ENCODE assay signal across 25 cellular contexts in the genomic region with DNA sequence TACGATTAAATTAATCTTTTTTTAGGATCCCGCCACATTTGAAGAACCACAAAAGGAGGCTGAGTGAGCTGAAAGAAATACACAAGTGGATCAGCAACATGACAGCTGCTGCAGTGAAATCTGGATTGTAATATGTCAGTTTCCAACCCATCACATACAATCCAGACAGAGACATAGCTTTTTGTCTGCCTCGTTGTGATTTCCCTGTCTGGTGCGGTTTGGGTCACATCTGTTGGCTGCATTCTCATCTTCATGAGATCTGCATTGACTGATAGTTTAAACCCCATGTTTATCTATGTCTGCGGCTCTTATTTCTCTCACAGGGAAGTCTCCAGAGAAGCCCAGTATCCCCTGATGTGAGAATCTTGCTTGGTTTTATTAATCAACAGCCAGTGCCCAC.
A peak's percentile ranks its signal among the peaks of the same experiment; 100 is the strongest.
DNase-seq lines count a peak whose midpoint lies in the region; ATAC-seq, FAIRE-seq and TF ChIP-seq lines count a peak whose summit lies in the region.
"Had no signal": no experiment of that assay in that cellular context is flagged by ENCODE, and none has a peak within 500 bp of the region (broad histone marks: within the 10 kb centered on the region; RNA-seq: fewer than 3 reads in every experiment).

No MANE protein-coding gene starts in this region.

- H3K18ac ChIP-seq in H1 (ENCODE audit: extremely low read depth, low read length), result no peak overlapping the region

- H2AFZ ChIP-seq in SK-N-SH (ENCODE audit: low read depth), result no peak overlapping the region
- H2AFZ ChIP-seq in H1 (ENCODE audit: low read length), result peak overlapping the region; percentile 23; the same call in 1 of the 2 replicates

- TF ChIP-seq RAD21 in SK-N-SH (IDR thresholded peaks at IDR 0.05; ENCODE audit: low read length) (no peak; the same call in 1 of the 2 replicates), H1 (IDR thresholded peaks at IDR 0.05 in 1 of 2, conservative IDR thresholded peaks at IDR 0.05 in 1 of 2; ENCODE audit: low read depth in 2 of 2, low read length in 2 of 2) (no peak)

- no peaks in the 10 kb centered on the region for H3K23me2 ChIP-seq in H1 (ENCODE audit: low read depth, low read length)

- H3K56ac ChIP-seq in H1 (replicated peaks; ENCODE audit: insufficient read length, low read depth, low read length), result no peak overlapping the region

- no peak for ATAC-seq in HG02588 (IDR thresholded peaks at IDR 0.05; ENCODE audit: unreplicated experiment)
- ATAC-seq: CD8-positive, alpha-beta T cell; heart left ventricle; left cardiac atrium had no signal

- peaks cover 57% of the 10 kb centered on the region for H3K4me1 Mint-ChIP-seq in neural crest cell

- no peaks in the 10 kb centered on the region for H3K79me1 ChIP-seq in H1 (ENCODE audit: low read depth, low read length)

- no peaks in the 10 kb centered on the region for H3K9me3 ChIP-seq in SK-N-SH
- H3K9me3 ChIP-seq in H1 (ENCODE audit: insufficient read depth in 2 of 2, low read depth in 1 of 2, low read length in 1 of 2), result no peaks in the 10 kb centered on the region
- H3K9me3 ChIP-seq: breast epithelium, heart left ventricle, transverse colon had no signal

- H3K4ac ChIP-seq in H1 (replicated peaks; ENCODE audit: insufficient read length, low read depth, low read length), result no peak overlapping the region

- no peaks in the 10 kb centered on the region for H3K27me3 ChIP-seq in SK-N-SH (ENCODE audit: insufficient read depth)
- no peaks in the 10 kb centered on the region for H3K27me3 ChIP-seq in H1 (replicated peaks in 1 of 4; ENCODE audit: control insufficient read depth in 3 of 4, extremely low read depth in 1 of 4, insufficient read depth in 3 of 4, low read length in 3 of 4)
- H3K27me3 ChIP-seq: breast epithelium, heart left ventricle, transverse colon had no signal

- peak overlapping the region in 1 of 2 experiments; percentile 68; a peak in 2 of 4 replicates for H3K27ac ChIP-seq in SK-N-SH (ENCODE audit: low read depth in 2 of 2, low read length in 1 of 2)
- H3K27ac ChIP-seq in H1 (ENCODE audit: low read depth, low read length), result no peak overlapping the region
- H3K27ac ChIP-seq: breast epithelium, heart left ventricle, transverse colon had no signal

- H3K23ac ChIP-seq in H1 (ENCODE audit: insufficient read length), result no peak overlapping the region

- H2BK12ac ChIP-seq in H1 (ENCODE audit: low read depth, low read length), result peak overlapping the region; percentile 20; the same call in 1 of the 2 replicates

- CTCF ChIA-PET in SK-N-SH (lab: Yijun Ruan, JAX) (no interaction called here), H1 (lab: Charles Lee; ENCODE audit: partially characterized antibody) (interaction anchor here (0.5 to 1.3 kb wide), 3 partner anchors 24 to 851 kb away, joined by 3 read pairs; no protein-coding TSS in a partner anchor)

- no peak overlapping the region for H4K8ac ChIP-seq in H1 (ENCODE audit: extremely low read depth, insufficient read depth, low read length)

- peak; percentile 16 for DNase-seq in NCI-H2227 (lab: John Stamatoyannopoulos, UW; ENCODE audit: unreplicated experiment)
- peak; percentile 30 for DNase-seq in SK-N-SH
- DNase-seq in H1 (ENCODE audit: low read depth in 1 of 2, low spot score in 2 of 2), result no peak
- no peak for DNase-seq in neural crest cell (ENCODE audit: low read depth, low spot score)
- DNase-seq in T1000 (lab: John Stamatoyannopoulos, UW), result no peak
- no peak for DNase-seq in NCI-H526 (lab: John Stamatoyannopoulos, UW)
- no peak for DNase-seq in stimulated activated CD4-positive, alpha-beta T cell treated with anti-CD3 and anti-CD28 coated beads, Interleukin-4, amount 100 ng/mL, for 1 hour
- DNase-seq: activated CD4-positive, alpha-beta T cell treated with anti-CD3 and anti-CD28 coated beads, Interleukin-2, amount 50 U/mL, for 1 hour; activated T-cell treated with anti-CD3 and anti-CD28 coated beads, Interleukin-2, amount 50 U/mL, for 48 hours; CD8-positive, alpha-beta T cell; effector CD8-positive, alpha-beta T cell; heart left ventricle; left cardiac atrium; mammary epithelial cell; NCI-H1694; NCI-H524 treated with DMSO at 0.1 percent for 48 hours; stimulated activated CD4-positive, alpha-beta T cell treated with anti-CD3 and anti-CD28 coated beads, Interleukin-1b, Interleukin-23, amount 100 ng/mL, for 48 hours; transverse colon had no signal

- H2AK5ac ChIP-seq in H1 (ENCODE audit: low read depth, low read length), result no peak overlapping the region

- peak overlapping the region; percentile 76 for H3K27ac Mint-ChIP-seq in neural crest cell (ENCODE audit: unreplicated experiment)
- H3K27ac Mint-ChIP-seq: B cell; CD8-positive, alpha-beta T cell; T-helper 2 cell treated with Interferon-gamma antibody and Interleukin-4, amounts not matched to agents 5 μg/mL and 100 μg/mL, for 36 hours had no signal

- no peak overlapping the region for H2BK120ac ChIP-seq in H1 (replicated peaks; ENCODE audit: low read depth, low read length)

- peaks cover 0 to 17% of the 10 kb centered on the region in 2 experiments; a peak in 2 of 4 replicates for H3K4me1 ChIP-seq in SK-N-SH (ENCODE audit: control insufficient read depth in 1 of 2, insufficient read depth in 2 of 2, low read depth in 1 of 2, low read length in 1 of 2)
- H3K4me1 ChIP-seq in H1 (replicated peaks in 1 of 4; ENCODE audit: control insufficient read depth in 3 of 4, insufficient read depth in 4 of 4, low read length in 3 of 4), result peaks cover 0 to 17% (median 7%) of the 10 kb centered on the region in 4 experiments; a peak in 5 of 7 replicates
- H3K4me1 ChIP-seq: breast epithelium, transverse colon had no signal

- H3K36me3 Mint-ChIP-seq in neural crest cell (ENCODE audit: low read depth), result no peaks in the 10 kb centered on the region
- H3K36me3 Mint-ChIP-seq: CD8-positive, alpha-beta T cell had no signal

- H3F3A ChIP-seq in SK-N-SH (replicated peaks; ENCODE audit: insufficient read depth), result no peaks in the 10 kb centered on the region

- H3K79me2 ChIP-seq in SK-N-SH (ENCODE audit: insufficient read depth) (no peaks in the 10 kb centered on the region), H1 (ENCODE audit: control insufficient read depth in 1 of 2, insufficient read depth in 2 of 2, low read length in 2 of 2) (no peaks in the 10 kb centered on the region)

- no peaks in the 10 kb centered on the region for H3K9me3 Mint-ChIP-seq in neural crest cell
- H3K9me3 Mint-ChIP-seq: CD8-positive, alpha-beta T cell; T-helper 2 cell treated with Interferon-gamma antibody and Interleukin-4, amounts not matched to agents 5 μg/mL and 100 μg/mL, for 36 hours had no signal

- TF ChIP-seq CTCF in SK-N-SH (IDR thresholded peaks at IDR 0.05) (no peak), H1 (IDR thresholded peaks at IDR 0.05; ENCODE audit: control extremely low read depth in 1 of 3, insufficient read depth in 1 of 3, low read depth in 1 of 3, low read length in 3 of 3) (no peak), neural crest cell (conservative IDR thresholded peaks at IDR 0.05) (no peak)

- H2BK5ac ChIP-seq in H1 (ENCODE audit: low read depth, low read length), result no peak overlapping the region

- no peak overlapping the region for H3K14ac ChIP-seq in H1 (ENCODE audit: insufficient read length)

- no peak overlapping the region for H2BK15ac ChIP-seq in H1 (ENCODE audit: low read length)

- whole genome bisulfite sequencing in SK-N-SH (ENCODE audit: low lambda C conversion rate), result 53% methylated on average over 5 of the region's 5 CpGs
- WGBS in H1 (ENCODE audit: extremely low coverage in 1 of 2, insufficient coverage in 1 of 2, insufficient read length in 1 of 2, insufficient replicate concordance in 2 of 2, low coverage in 1 of 2, low lambda C conversion rate in 2 of 2, missing lambda C conversion rate in 1 of 2), 2 experiments, result 85% methylated on average over 5 of the region's 5 CpGs; no CpG with 5 or more reads in 1 of the 2 experiments

- no peak overlapping the region for H3K4me3 ChIP-seq in SK-N-SH (ENCODE audit: low read depth in 2 of 2, low read length in 1 of 2)
- H3K4me3 ChIP-seq in H1 (ENCODE audit: extremely low read depth in 1 of 4, insufficient read depth in 2 of 4, low read depth in 3 of 4, low read length in 4 of 4), result no peak overlapping the region
- H3K4me3 ChIP-seq: breast epithelium, heart left ventricle, transverse colon had no signal

- H3K27me3 Mint-ChIP-seq in neural crest cell (ENCODE audit: low read depth), result no peaks in the 10 kb centered on the region
- H3K27me3 Mint-ChIP-seq: B cell had no signal

- no peak overlapping the region for H3K9ac ChIP-seq in SK-N-SH
- H3K9ac ChIP-seq in H1 (replicated peaks in 1 of 4; ENCODE audit: extremely low read depth in 1 of 4, low read depth in 3 of 4, low read length in 3 of 4), result no peak overlapping the region

- no peak overlapping the region for H4K5ac ChIP-seq in H1 (ENCODE audit: insufficient read length, low read depth, low read length)

- no peak for TF ChIP-seq POLR2A in H1 (IDR thresholded peaks at IDR 0.05; ENCODE audit: control extremely low read depth in 1 of 2, low read depth in 2 of 2, low read length in 2 of 2)

- no peak overlapping the region for H4K91ac ChIP-seq in H1 (replicated peaks; ENCODE audit: insufficient read length, low read length)

- no peak overlapping the region for H3K4me2 ChIP-seq in SK-N-SH
- H3K4me2 ChIP-seq in H1 (ENCODE audit: insufficient read depth in 1 of 2, low read depth in 2 of 2, low read length in 2 of 2), result no peak overlapping the region

- no peak for FAIRE-seq in H1 (lab: Jason Lieb, UNC)
- FAIRE-seq: colon, GM12892, H54 had no signal

- no peaks in the 10 kb centered on the region for H3K36me3 ChIP-seq in SK-N-SH (replicated peaks in 1 of 2; ENCODE audit: control insufficient read depth in 1 of 2, insufficient read depth in 2 of 2, low read length in 1 of 2)
- no peaks in the 10 kb centered on the region for H3K36me3 ChIP-seq in H1 (ENCODE audit: control insufficient read depth in 2 of 4, insufficient read depth in 4 of 4, low read length in 3 of 4)
- H3K36me3 ChIP-seq: breast epithelium, heart left ventricle, transverse colon had no signal

- H3K9me2 ChIP-seq in SK-N-SH, result no peaks in the 10 kb centered on the region; the same call in 1 of the 2 replicates

- POLR2A ChIA-PET in SK-N-SH (lab: Yijun Ruan, JAX), result interaction anchor here (0.6 kb wide), 1 partner anchor 401 kb away, joined by 3 read pairs; no protein-coding TSS in a partner anchor
- POLR2A ChIA-PET in H1 (lab: Charles Lee; ENCODE audit: partially characterized antibody), result no interaction called here

- H4K20me1 ChIP-seq in SK-N-SH (ENCODE audit: insufficient read depth) (no peaks in the 10 kb centered on the region), H1 (replicated peaks in 1 of 2; ENCODE audit: control insufficient read depth in 1 of 2, insufficient read depth in 2 of 2, low read length in 2 of 2) (no peaks in the 10 kb centered on the region)

- H3K4me3 Mint-ChIP-seq in neural crest cell, result no peak overlapping the region
- H3K4me3 Mint-ChIP-seq: B cell; CD8-positive, alpha-beta T cell; T-helper 2 cell treated with Interferon-gamma antibody and Interleukin-4, amounts not matched to agents 5 μg/mL and 100 μg/mL, for 36 hours had no signal

- no peak overlapping the region; the same call in 1 of the 2 replicates for H2BK20ac ChIP-seq in H1 (ENCODE audit: low read length)

- TF ChIP-seq EP300 in SK-N-SH (IDR thresholded peaks at IDR 0.05; ENCODE audit: borderline replicate concordance in 1 of 2, low read depth in 1 of 2, low read length in 1 of 2) (peak in 1 of 2 experiments; percentile 40; a peak in 1 of 4 replicates), H1 (IDR thresholded peaks at IDR 0.05; ENCODE audit: borderline replicate concordance in 1 of 2, low read depth in 2 of 2, low read length in 2 of 2) (no peak)

Comparison
In these comparisons a context has a peak if more than half of its experiments do, and no peak if none do; other contexts are left out.
1. DNase-seq: peak in NCI-H2227 (single experiment) and SK-N-SH (single experiment); none in H1 (0 of 2), neural crest cell (single experiment), T1000 (single experiment), NCI-H526 (0 of 2) and stimulated activated CD4-positive, alpha-beta T cell treated with anti-CD3 and anti-CD28 coated beads, Interleukin-4, amount 100 ng/mL, for 1 hour (single experiment).